ENCODE assay signal across 14 cellular contexts in genomic region chr11:17406082-17406817, GRCh38. TPM values are rescaled to one million over a fixed set of nuclear protein-coding genes. Genes with fewer than 3 reads are reported as not detected.
A peak's percentile ranks its signal among the peaks of the same experiment; 100 is the strongest.
DNase-seq lines count a peak whose midpoint lies in the region; ATAC-seq, FAIRE-seq and TF ChIP-seq lines count a peak whose summit lies in the region.
"Had no signal": no experiment of that assay in that cellular context is flagged by ENCODE, and none has a peak within 500 bp of the region (broad histone marks: within the 10 kb centered on the region; RNA-seq: fewer than 3 reads in every experiment).

No MANE protein-coding gene starts in this region.

- TF ChIP-seq POLR2A in gastroesophageal sphincter (IDR thresholded peaks at IDR 0.05), result no peak

- H4K20me1 ChIP-seq in KMS-11 (ENCODE audit: insufficient read depth), result no peaks in the 10 kb centered on the region

- H3K4me1 ChIP-seq in KMS-11 (ENCODE audit: low read depth, poor library complexity, severe bottlenecking) (peaks cover 9% of the 10 kb centered on the region), gastroesophageal sphincter (peaks cover 0 to 18% (median 5%) of the 10 kb centered on the region in 3 donors), pancreas (peaks cover 10 to 16% (median 10%) of the 10 kb centered on the region in 3 donors)

- peak overlapping the region; percentile 36; the same call in 1 of the 2 replicates for H3K4me2 ChIP-seq in KMS-11

- no peaks in the 10 kb centered on the region for H3K27me3 ChIP-seq in KMS-11 (ENCODE audit: insufficient read depth, low read depth)
- no peaks in the 10 kb centered on the region for H3K27me3 ChIP-seq in gastroesophageal sphincter
- H3K27me3 ChIP-seq in pancreas, result no peaks in the 10 kb centered on the region

- H3K9me3 ChIP-seq in gastroesophageal sphincter (no peaks in the 10 kb centered on the region), pancreas (no peaks in the 10 kb centered on the region)

- no peak overlapping the region for H3K9ac ChIP-seq in KMS-11

- no peak overlapping the region for H3K4me3 ChIP-seq in KMS-11 (IDR thresholded peaks at IDR 0.05; ENCODE audit: insufficient read depth, low read depth, low read length)
- H3K4me3 ChIP-seq in gastroesophageal sphincter, result no peak overlapping the region
- no peak overlapping the region for H3K4me3 ChIP-seq in pancreas

- TF ChIP-seq CTCF in 22Rv1 (IDR thresholded peaks at IDR 0.05) (no peak), KMS-11 (conservative IDR thresholded peaks at IDR 0.05; ENCODE audit: low read depth, low read length) (no peak), gastroesophageal sphincter (IDR thresholded peaks at IDR 0.05) (no peak), pancreas (IDR thresholded peaks at IDR 0.05) (no peak)

- intact Hi-C loops in pancreas (cut with DNase I), result no loop called here

- 92 to 100% methylated on average over 1 to 8 of the region's 8 CpGs for WGBS in gastroesophageal sphincter (ENCODE audit: low coverage in 1 of 2), 2 donors
- 87 to 91% methylated on average over 8 of the region's 8 CpGs for WGBS in pancreas, 2 donors

- H3K79me2 ChIP-seq in KMS-11 (ENCODE audit: insufficient read depth, low read depth), result no peaks in the 10 kb centered on the region

- no peak for ATAC-seq in gastroesophageal sphincter
- peak; percentile 6 to 21 (median 20) for ATAC-seq in pancreas
- ATAC-seq in HG02870 (IDR thresholded peaks at IDR 0.05; ENCODE audit: unreplicated experiment), result no peak
- ATAC-seq in GM21526 (IDR thresholded peaks at IDR 0.05; ENCODE audit: low FRiP score, unreplicated experiment), result no peak
- ATAC-seq: activated CD8-positive, alpha-beta T cell treated with anti-CD3 and anti-CD28 coated beads, Interleukin-2, amount 10 ng/mL, durations not matched to agents 7 days and 5 days had no signal

- H3K27ac ChIP-seq in 22Rv1 (peak overlapping the region; percentile 59), KMS-11 (no peak overlapping the region), gastroesophageal sphincter (peak overlapping the region in 3 of 4 donors; percentile 36 to 57 (median 41)), pancreas (peak overlapping the region; percentile 62 to 84 (median 78))
- H3K27ac ChIP-seq: HL-60 had no signal

- peak in 2 of 6 donors; percentile 43 to 54 for DNase-seq in pancreas
- DNase-seq in NCI-H1048 (lab: John Stamatoyannopoulos, UW), result no peak
- no peak for DNase-seq in activated CD8-positive, alpha-beta memory T cell treated with anti-CD3 and anti-CD28 coated beads for 24 hours
- DNase-seq: activated CD8-positive, alpha-beta T cell treated with anti-CD3 and anti-CD28 coated beads, Interleukin-2, amount 10 ng/mL, durations not matched to agents 7 days and 5 days; immature natural killer cell; naive B cell; T-helper 9 cell had no signal

- H2AFZ ChIP-seq in KMS-11 (ENCODE audit: low read depth), result peak overlapping the region; percentile 49; the same call in 1 of the 2 replicates

- H3K36me3 ChIP-seq in KMS-11 (ENCODE audit: insufficient read depth) (no peaks in the 10 kb centered on the region), gastroesophageal sphincter (no peaks in the 10 kb centered on the region), pancreas (no peaks in the 10 kb centered on the region)

- no peak for TF ChIP-seq EP300 in gastroesophageal sphincter (IDR thresholded peaks at IDR 0.05)

- no peak for FAIRE-seq in pancreas (lab: Jason Lieb, UNC)

RNA-seq across cellular contexts. Expression of gene KCNJ11, which starts 17.8 kb away (rescaled TPM):
- total RNA-seq in gastroesophageal sphincter (1 to 10 TPM in 3 of 4 donors, under 1 TPM in 1; 0.67 to 4.0 (median 2.8) TPM), pancreas (10 to 100 TPM in 4 of 6 donors, 1 to 10 TPM in 2; 5.0 to 12.4 (median 11.1) TPM)
- polyA plus RNA-seq in pancreas, result 10 to 100 TPM in 1 of 2 donors, 1 to 10 TPM in 1; 9.9 to 17.7 TPM
- total RNA-seq: M059J had no signal
- polyA plus RNA-seq: immature natural killer cell had no signal

RNA-seq across cellular contexts. Expression of gene NCR3LG1, which starts 54.6 kb away (rescaled TPM):
- total RNA-seq in gastroesophageal sphincter (1 to 10 TPM; 2.7 to 4.7 (median 3.9) TPM), pancreas (1 to 10 TPM in 4 of 6 donors, under 1 TPM in 2; 0.83 to 1.6 (median 1.1) TPM)
- under 1 TPM; 0.42 to 0.85 TPM for polyA plus RNA-seq in pancreas

Comparison
In these comparisons a context has a peak if more than half of its experiments do, and no peak if none do; other contexts are left out.
1. ATAC-seq: peak in pancreas (4 of 4); none in gastroesophageal sphincter (single experiment), HG02870 (single experiment) and GM21526 (single experiment).